ENCODE assay signal across 2 cellular contexts in genomic region chr17:4072487-4073157, GRCh38.
TF ChIP-seq lines count a peak whose summit lies in the region.

No MANE protein-coding gene starts in this region.

TF ChIP-seq in IMR-90, 13 proteins besides CTCF, POLR2A, EP300 and RAD21:
- TF ChIP-seq FOS (IDR thresholded peaks at IDR 0.05; ENCODE audit: low read depth, low read length) = peak; percentile 39; the same call in 1 of the 2 replicates
- peak; percentile 25; the same call in 1 of the 2 replicates for TF ChIP-seq MAFK (IDR thresholded peaks at IDR 0.05; ENCODE audit: low read depth, low read length)
- TF ChIP-seq USF2 (IDR thresholded peaks at IDR 0.05; ENCODE audit: low read depth, low read length) = no peak
- no peak for TF ChIP-seq RCOR1 (IDR thresholded peaks at IDR 0.05; ENCODE audit: insufficient replicate concordance, low read length)
- 0 out of 2 replicates have a peak, but pooled peaks have one; percentile 37 for TF ChIP-seq CEBPB (IDR thresholded peaks at IDR 0.05; ENCODE audit: low read depth, low read length)
- no peak for TF ChIP-seq RFX5 (IDR thresholded peaks at IDR 0.05; ENCODE audit: low read depth, low read length)

TF ChIP-seq in endothelial cell of umbilical vein, 7 proteins besides CTCF, POLR2A, EP300 and RAD21:
- TF ChIP-seq GATA2 (IDR thresholded peaks at IDR 0.05; ENCODE audit: insufficient read depth, insufficient read length, low read depth, low read length) (no peak), FOS (IDR thresholded peaks at IDR 0.05; ENCODE audit: borderline replicate concordance, insufficient read depth, low read length) (peak; percentile 44), MAX (IDR thresholded peaks at IDR 0.05; ENCODE audit: insufficient read depth, insufficient read length) (no peak)
